ENCODE assay signal across 8 cellular contexts in the genomic region with DNA sequence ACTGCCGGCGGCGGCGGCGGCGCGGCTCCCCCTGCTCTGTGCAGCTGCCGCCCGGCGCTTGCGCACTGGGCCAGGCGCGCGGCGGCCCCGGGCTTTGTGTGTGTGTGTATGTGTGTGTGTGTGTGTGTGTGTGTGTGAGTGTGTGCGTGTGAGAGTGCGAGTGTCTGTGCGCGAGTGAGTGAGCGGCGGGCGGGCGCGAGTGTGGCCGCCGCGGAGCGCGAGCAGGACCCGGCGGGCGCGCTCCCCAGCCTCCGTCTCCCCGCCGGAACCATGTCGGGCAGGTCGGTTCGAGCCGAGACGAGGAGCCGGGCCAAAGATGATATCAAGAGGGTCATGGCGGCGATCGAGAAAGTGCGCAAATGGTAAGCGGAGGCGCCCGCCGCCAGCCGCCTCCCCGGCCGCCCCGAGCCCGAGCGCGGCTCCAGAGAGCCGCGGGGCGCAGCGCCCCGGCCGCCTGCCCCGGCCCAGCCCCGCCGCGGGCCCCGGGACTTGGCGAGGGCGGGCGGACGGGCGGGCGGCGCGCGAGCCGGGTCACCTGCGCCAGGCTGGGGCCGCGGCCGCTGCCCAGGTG. TPM values are rescaled to one million over a fixed set of nuclear protein-coding genes. Genes with fewer than 3 reads are reported as not detected.
A peak's percentile ranks its signal among the peaks of the same experiment; 100 is the strongest.
DNase-seq lines count a peak whose midpoint lies in the region; ATAC-seq and TF ChIP-seq lines count a peak whose summit lies in the region.

A gene (plus strand): TSS at position 63 of the 571 bp plus-strand sequence. CDS start 208 bp downstream, at position 271.

- H3K4me1 Mint-ChIP-seq in IgD-negative memory B cell (peaks cover 15 to 23% (median 20%) of the 10 kb centered on the region in 3 donors), osteocyte (ENCODE audit: unreplicated experiment) (peaks cover 19% of the 10 kb centered on the region)
- H3K4me1 Mint-ChIP-seq in activated naive CD8-positive, alpha-beta T cell treated with anti-CD3 and anti-CD28 coated beads, Interleukin-2, amount 10 ng/mL, durations not matched to agents 7 days and 5 days, result peaks cover 10% of the 10 kb centered on the region

- peaks cover 67% of the 10 kb centered on the region for H3K4me1 ChIP-seq in DOHH2 (ENCODE audit: control insufficient read depth, low read length)
- H3K4me1 ChIP-seq in upper lobe of right lung, result peaks cover 14% of the 10 kb centered on the region

- H3K9me2 ChIP-seq in DOHH2 (replicated peaks; ENCODE audit: control insufficient read depth, low read length), result no peaks in the 10 kb centered on the region

- TF ChIP-seq CTCF in DOHH2 (IDR thresholded peaks at IDR 0.05; ENCODE audit: low read depth, low read length, poor library complexity, severe bottlenecking) (no peak), osteocyte (IDR thresholded peaks at IDR 0.05) (no peak), upper lobe of right lung (IDR thresholded peaks at IDR 0.05) (no peak)

- H3K9me3 Mint-ChIP-seq in IgD-negative memory B cell (peaks cover 0 to 5% (median 4%) of the 10 kb centered on the region in 3 donors), osteocyte (ENCODE audit: unreplicated experiment) (no peaks in the 10 kb centered on the region)
- peaks cover 1% of the 10 kb centered on the region for H3K9me3 Mint-ChIP-seq in activated naive CD8-positive, alpha-beta T cell treated with anti-CD3 and anti-CD28 coated beads, Interleukin-2, amount 10 ng/mL, durations not matched to agents 7 days and 5 days

- peaks cover 49% of the 10 kb centered on the region for H3F3A ChIP-seq in DOHH2 (ENCODE audit: control insufficient read depth, insufficient read depth)

- peaks cover 94% of the 10 kb centered on the region for H3K79me2 ChIP-seq in DOHH2 (ENCODE audit: control insufficient read depth, low read length)

- H3K27me3 Mint-ChIP-seq in IgD-negative memory B cell, result peaks cover 11% of the 10 kb centered on the region
- peaks cover 25% of the 10 kb centered on the region for H3K27me3 Mint-ChIP-seq in activated naive CD8-positive, alpha-beta T cell treated with anti-CD3 and anti-CD28 coated beads, Interleukin-2, amount 10 ng/mL, durations not matched to agents 7 days and 5 days
- no peaks in the 10 kb centered on the region for H3K27me3 Mint-ChIP-seq in osteocyte (ENCODE audit: unreplicated experiment)

- H3K9me3 ChIP-seq in DOHH2 (ENCODE audit: control insufficient read depth, insufficient read depth, low read length) (peaks cover 4% of the 10 kb centered on the region; the same call in 1 of the 2 replicates), upper lobe of right lung (no peaks in the 10 kb centered on the region)

- intact Hi-C loops in Right ventricle myocardium superior (cut with DNase I), result no loop called here
- intact Hi-C loops in upper lobe of right lung (cut with DNase I), result no loop called here

- H3K27ac ChIP-seq in DOHH2 (ENCODE audit: low read depth, low read length), result peak within 1 kb of the TSS; percentile 99
- H3K27ac ChIP-seq in upper lobe of right lung, result peak within 1 kb of the TSS; percentile 80

- DNase-seq in SHP77 (lab: John Stamatoyannopoulos, UW) (peak; percentile 51 to 55), Right ventricle myocardium superior (peak; percentile 81), osteocyte (ENCODE audit: extremely low spot score, unreplicated experiment) (peak; percentile 89), upper lobe of right lung (peak; percentile 83)
- DNase-seq in activated naive CD8-positive, alpha-beta T cell treated with anti-CD3 and anti-CD28 coated beads, Interleukin-2, amount 10 ng/mL, durations not matched to agents 7 days and 5 days, result peak; percentile 73

- H3K4me3 Mint-ChIP-seq in IgD-negative memory B cell (peak within 1 kb of the TSS; percentile 87 to 98 (median 95)), osteocyte (ENCODE audit: unreplicated experiment) (peak within 1 kb of the TSS; percentile 84)
- H3K4me3 Mint-ChIP-seq in activated naive CD8-positive, alpha-beta T cell treated with anti-CD3 and anti-CD28 coated beads, Interleukin-2, amount 10 ng/mL, durations not matched to agents 7 days and 5 days, result peak within 1 kb of the TSS; percentile 92

- no peaks in the 10 kb centered on the region for H3K27me3 ChIP-seq in DOHH2 (ENCODE audit: control insufficient read depth, low read length)
- no peaks in the 10 kb centered on the region for H3K27me3 ChIP-seq in upper lobe of right lung

- H3K4me2 ChIP-seq in DOHH2 (ENCODE audit: low read length), result peak within 1 kb of the TSS; percentile 84

- peaks cover 77% of the 10 kb centered on the region for H3K36me3 ChIP-seq in DOHH2 (ENCODE audit: control insufficient read depth, low read length)
- H3K36me3 ChIP-seq in upper lobe of right lung, result no peaks in the 10 kb centered on the region

- H3K4me3 ChIP-seq in DOHH2 (ENCODE audit: low read length) (peak within 1 kb of the TSS; percentile 98), upper lobe of right lung (peak within 1 kb of the TSS; percentile 68)

- no peaks in the 10 kb centered on the region for H4K20me1 ChIP-seq in DOHH2 (ENCODE audit: control insufficient read depth, insufficient read depth, low read depth, low read length)

- H3K36me3 Mint-ChIP-seq in IgD-negative memory B cell (peaks cover 8% of the 10 kb centered on the region), osteocyte (ENCODE audit: unreplicated experiment) (no peaks in the 10 kb centered on the region)
- H3K36me3 Mint-ChIP-seq in activated naive CD8-positive, alpha-beta T cell treated with anti-CD3 and anti-CD28 coated beads, Interleukin-2, amount 10 ng/mL, durations not matched to agents 7 days and 5 days, result peaks cover 3% of the 10 kb centered on the region

- POLR2A ChIA-PET in activated naive CD8-positive, alpha-beta T cell treated with anti-CD3 and anti-CD28 coated beads, Interleukin-2, amount 10 ng/mL, durations not matched to agents 7 days and 5 days (lab: Charles Lee), result interaction anchor here (0.5 to 1.1 kb wide), 4 partner anchors 12 to 130 kb away, joined by 3 to 6 read pairs (median 3); no protein-coding TSS in a partner anchor

- peak within 1 kb of the TSS; percentile 86 to 97 (median 95) for H3K27ac Mint-ChIP-seq in IgD-negative memory B cell
- peak within 1 kb of the TSS; percentile 82 for H3K27ac Mint-ChIP-seq in activated naive CD8-positive, alpha-beta T cell treated with anti-CD3 and anti-CD28 coated beads, Interleukin-2, amount 10 ng/mL, durations not matched to agents 7 days and 5 days
- H3K27ac Mint-ChIP-seq in osteocyte (ENCODE audit: unreplicated experiment), result peak within 1 kb of the TSS; percentile 59

- peak; percentile 79 for ATAC-seq in activated naive CD8-positive, alpha-beta T cell treated with anti-CD3 and anti-CD28 coated beads, Interleukin-2, amount 10 ng/mL, durations not matched to agents 7 days and 5 days (ENCODE audit: low read depth)
- ATAC-seq in Right ventricle myocardium superior (ENCODE audit: poor library complexity) (peak; percentile 78), upper lobe of right lung (peak; percentile 88), GM21528 (IDR thresholded peaks at IDR 0.05; ENCODE audit: low FRiP score, unreplicated experiment) (no peak)

RNA-seq across cellular contexts. Expression of the gene that starts here (rescaled TPM):
- 18.7 TPM for polyA plus RNA-seq in IgD-negative memory B cell
- total RNA-seq in activated naive CD8-positive, alpha-beta T cell treated with anti-CD3 and anti-CD28 coated beads, Interleukin-2, amount 10 ng/mL, durations not matched to agents 7 days and 5 days, result 1 to 10 TPM; 6.3 to 7.3 TPM
- 15.1 TPM for total RNA-seq in Right ventricle myocardium superior
- total RNA-seq in osteocyte, result 10.0 and 11.8 TPM in 2 replicates
- total RNA-seq in upper lobe of right lung, result 11.4 TPM
